In the genomic region with DNA sequence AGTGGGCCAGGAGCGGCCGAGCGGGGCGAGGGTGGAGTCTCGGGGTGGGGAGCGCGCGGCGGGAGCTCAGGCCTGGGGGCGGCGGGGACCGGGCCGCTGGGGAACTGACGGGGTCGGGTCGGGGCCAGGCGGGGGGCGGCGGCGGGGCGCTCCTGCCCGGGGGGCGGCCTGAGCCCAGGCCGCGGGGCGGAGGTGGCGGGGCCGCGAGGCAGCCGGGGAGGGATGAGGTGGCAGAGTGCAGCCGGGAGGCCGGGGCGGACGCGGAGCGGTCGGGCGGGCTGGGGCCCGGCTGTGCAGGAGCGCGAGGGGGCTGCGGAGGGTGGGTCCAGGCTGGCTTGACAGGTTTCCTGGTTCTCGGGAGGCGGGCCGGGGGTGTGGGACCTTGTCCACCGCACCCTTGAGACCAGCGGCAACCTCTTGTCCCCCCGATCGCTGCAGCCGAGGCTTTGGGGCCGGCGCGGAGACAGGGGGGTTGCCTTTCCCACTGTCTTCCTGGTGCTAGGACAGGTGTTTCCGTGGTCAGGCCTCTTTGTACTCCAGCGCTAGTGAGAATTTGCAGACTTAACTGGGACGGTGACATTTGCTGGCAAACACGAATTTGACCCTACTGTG, we compare ENCODE assay signal across 8 cellular contexts. TPM values are rescaled to one million over a fixed set of nuclear protein-coding genes. Genes with fewer than 3 reads are reported as not detected.
DNase-seq lines count a peak whose midpoint lies in the region; ATAC-seq and TF ChIP-seq lines count a peak whose summit lies in the region.
"Not testable (repeated sequence)": the region's sequence is repeated elsewhere in the genome, so short reads cannot be mapped to it uniquely, and the experiment has no call there.

No MANE protein-coding gene starts in this region.

- not testable (repeated sequence) for H3K27me3 Mint-ChIP-seq in T-helper 17 cell

- H3K9me2 ChIP-seq in GM23248 (ENCODE audit: insufficient read depth), result not testable (repeated sequence)

- H2BK5ac ChIP-seq in neuronal stem cell (ENCODE audit: low read length), result not testable (repeated sequence)

- TF ChIP-seq CTCF in GM06990 (IDR thresholded peaks at IDR 0.05; ENCODE audit: insufficient read depth, low read length, poor library complexity, severe bottlenecking); left ventricle myocardium inferior (IDR thresholded peaks at IDR 0.05; ENCODE audit: borderline replicate concordance); testis (IDR thresholded peaks at IDR 0.05): not testable (repeated sequence)

- H3K36me3 ChIP-seq in GM06990 (ENCODE audit: control insufficient read depth, insufficient read depth, low read length); GM23248 (ENCODE audit: low read depth); HUES48 (ENCODE audit: control insufficient read depth, insufficient read depth, low read length); left ventricle myocardium inferior; neuronal stem cell (replicated peaks in 1 of 2; ENCODE audit: control insufficient read depth in 2 of 2, insufficient read depth in 2 of 2, low read length in 2 of 2); testis (ENCODE audit: low read depth, missing control alignments): not testable (repeated sequence)

- not testable (repeated sequence) for H3K36me3 Mint-ChIP-seq in T-helper 17 cell (ENCODE audit: low read depth)

- H3F3A ChIP-seq in GM23248 (ENCODE audit: insufficient read depth), result not testable (repeated sequence)

- peak overlapping the region; percentile 89 for H3K4me2 ChIP-seq in GM23248 (ENCODE audit: unreplicated experiment)
- H3K4me2 ChIP-seq in neuronal stem cell (ENCODE audit: insufficient read depth, low read length, poor library complexity, severe bottlenecking), result peak overlapping the region; percentile 57

- H3K23ac ChIP-seq in neuronal stem cell (ENCODE audit: low read depth, low read length, poor library complexity), result not testable (repeated sequence)

- H2BK15ac ChIP-seq in neuronal stem cell (ENCODE audit: low read length), result not testable (repeated sequence)

- H3K18ac ChIP-seq in neuronal stem cell (ENCODE audit: low read length), result peak overlapping the region; percentile 95

- H2AK5ac ChIP-seq in neuronal stem cell (ENCODE audit: low read depth, low read length), result not testable (repeated sequence)

- H3K4ac ChIP-seq in neuronal stem cell (ENCODE audit: low read length), result not testable (repeated sequence)

- 1 to 3% methylated on average over 12 to 51 of the region's 57 CpGs for WGBS in GM23248 (ENCODE audit: low coverage in 1 of 2, low lambda C conversion rate in 2 of 2, missing lambda C conversion rate in 2 of 2), 2 experiments
- no CpG with 5 or more reads among the region's 57 CpGs for WGBS in neuronal stem cell (ENCODE audit: extremely low coverage in 2 of 2, insufficient read length in 2 of 2, insufficient replicate concordance in 1 of 2), 2 donors
- WGBS in testis, 2 donors, result 3 to 4% methylated on average over 6 to 43 of the region's 57 CpGs

- not testable (repeated sequence) for TF ChIP-seq POLR2A in testis (IDR thresholded peaks at IDR 0.05)

- peak overlapping the region; percentile 75 for H3K4me3 ChIP-seq in GM06990 (replicated peaks; ENCODE audit: low read depth, low read length)
- peak overlapping the region; percentile 96 for H3K4me3 ChIP-seq in GM23248
- H3K4me3 ChIP-seq in HUES48 (ENCODE audit: low read depth, low read length), result peak overlapping the region; percentile 76
- peak overlapping the region; percentile 90 for H3K4me3 ChIP-seq in left ventricle myocardium inferior
- H3K4me3 ChIP-seq in neuronal stem cell (ENCODE audit: low read length in 2 of 2), result peak overlapping the region; percentile 75 to 95
- peak overlapping the region; percentile 73 to 86 for H3K4me3 ChIP-seq in testis

- H3K9ac ChIP-seq in GM23248 (peak overlapping the region; percentile 95), HUES48 (ENCODE audit: low read depth, low read length) (peak overlapping the region; percentile 84; the same call in 1 of the 2 replicates), neuronal stem cell (ENCODE audit: low read depth, low read length, poor library complexity) (peak overlapping the region; percentile 90)

- peak overlapping the region; percentile 53 for H3K27ac Mint-ChIP-seq in T-helper 17 cell

- ATAC-seq in T-helper 17 cell, result peak; percentile 3

- peak overlapping the region; percentile 89 for H3K4me3 Mint-ChIP-seq in T-helper 17 cell

- H2BK120ac ChIP-seq in neuronal stem cell (ENCODE audit: low read depth, low read length), result not testable (repeated sequence)

- H3K27ac ChIP-seq in GM23248 (peak overlapping the region; percentile 63), HUES48 (ENCODE audit: low read depth, low read length) (peak overlapping the region; percentile 80), left ventricle myocardium inferior (replicated peaks) (peak overlapping the region; percentile 87), neuronal stem cell (replicated peaks; ENCODE audit: low read length) (peak overlapping the region; percentile 63), testis (peak overlapping the region; percentile 37 to 80)

- H4K20me1 ChIP-seq in GM23248 (ENCODE audit: insufficient read depth), result not testable (repeated sequence)

- intact Hi-C loops in left ventricle myocardium inferior (cut with micrococcal nuclease); testis (cut with DNase I; ENCODE audit: low total_unique reads): not testable (repeated sequence)

- peak overlapping the region; percentile 89 for H2AFZ ChIP-seq in GM23248
- peak overlapping the region; percentile 92 for H2AFZ ChIP-seq in neuronal stem cell (ENCODE audit: low read length)

- H3K27me3 ChIP-seq in GM06990 (replicated peaks; ENCODE audit: control insufficient read depth, insufficient read depth, low read length); GM23248 (replicated peaks; ENCODE audit: insufficient read depth); HUES48 (ENCODE audit: control insufficient read depth, insufficient read depth, low read length); left ventricle myocardium inferior (ENCODE audit: low read depth); neuronal stem cell (ENCODE audit: control insufficient read depth in 3 of 3, insufficient read depth in 3 of 3, low read depth in 1 of 3, low read length in 3 of 3); testis: not testable (repeated sequence)

- peaks cover 51% of the 10 kb centered on the region for H3K79me2 ChIP-seq in GM23248 (ENCODE audit: insufficient read depth)

- peak; percentile 42 for DNase-seq in GM06990 (ENCODE audit: extremely low read depth, insufficient read length)
- peak; percentile 43 for DNase-seq in GM23248
- DNase-seq in T-helper 17 cell, result peak in 2 of 3 donors; percentile 5 to 14
- peak; percentile 36 for DNase-seq in astrocyte of the hippocampus (ENCODE audit: low read depth, low spot score)
- DNase-seq in left ventricle myocardium inferior, result peak; percentile 22
- not testable (repeated sequence) for DNase-seq in neuronal stem cell (ENCODE audit: low spot score)
- peak; percentile 16 for DNase-seq in testis

- not testable (repeated sequence) for H4K91ac ChIP-seq in neuronal stem cell (ENCODE audit: low read depth, low read length, poor library complexity)

- H2BK12ac ChIP-seq in neuronal stem cell (ENCODE audit: low read length), result not testable (repeated sequence)

- in situ Hi-C loops in GM23248 (cut with MboI), result not testable (repeated sequence)

- H3K79me1 ChIP-seq in neuronal stem cell (ENCODE audit: low read depth, low read length), result not testable (repeated sequence)

- not testable (repeated sequence) for H3K9me3 ChIP-seq in GM23248 (ENCODE audit: low read depth); HUES48 (ENCODE audit: control insufficient read depth, insufficient read depth, low read length); T-helper 17 cell (ENCODE audit: control insufficient read depth, low read length, poor library complexity, severe bottlenecking); left ventricle myocardium inferior (replicated peaks); neuronal stem cell (replicated peaks in 1 of 2; ENCODE audit: control insufficient read depth in 2 of 2, insufficient read depth in 1 of 2, low read depth in 1 of 2, low read length in 2 of 2); testis

- H3K4me1 ChIP-seq in GM23248 (ENCODE audit: insufficient read depth); HUES48 (ENCODE audit: control insufficient read depth, insufficient read depth, low read length); neuronal stem cell (ENCODE audit: control insufficient read depth in 2 of 2, insufficient read depth in 1 of 2, low read depth in 1 of 2, low read length in 2 of 2); testis: not testable (repeated sequence)
- peaks cover 22% of the 10 kb centered on the region for H3K4me1 ChIP-seq in left ventricle myocardium inferior

- peak overlapping the region; percentile 71 for H3K14ac ChIP-seq in neuronal stem cell (ENCODE audit: low read length)

- not testable (repeated sequence) for H3K4me1 Mint-ChIP-seq in T-helper 17 cell

- not testable (repeated sequence) for H4K8ac ChIP-seq in neuronal stem cell (ENCODE audit: low read depth, low read length)

RNA-seq across cellular contexts. Expression of a gene that starts 0.8 kb away (rescaled TPM):
- total RNA-seq in GM23248 (2014; rRNA removed; shearing (Covaris generic)), result 20.5 and 22.0 TPM in 2 replicates
- polyA plus RNA-seq in GM23248 (2016; fragmentation: Nextera tagmentation; extraction: Ambion mirVana), result 20.0 and 21.7 TPM in 2 replicates
- total RNA-seq in T-helper 17 cell, result 1 to 10 TPM; 5.5 to 7.1 TPM
- total RNA-seq in left ventricle myocardium inferior, result 19.2 TPM
- 33.8 TPM for polyA plus RNA-seq in neuronal stem cell (2013, experiment 1 of 2)
- 33.6 TPM for polyA plus RNA-seq in neuronal stem cell (2013, experiment 2 of 2)
- total RNA-seq in testis, result 10 to 100 TPM; 11.4 to 13.5 TPM
- polyA plus RNA-seq in testis (ENCODE audit: insufficient read depth, low read depth, low replicate concordance), result 22.0 TPM
